In the genomic region with DNA sequence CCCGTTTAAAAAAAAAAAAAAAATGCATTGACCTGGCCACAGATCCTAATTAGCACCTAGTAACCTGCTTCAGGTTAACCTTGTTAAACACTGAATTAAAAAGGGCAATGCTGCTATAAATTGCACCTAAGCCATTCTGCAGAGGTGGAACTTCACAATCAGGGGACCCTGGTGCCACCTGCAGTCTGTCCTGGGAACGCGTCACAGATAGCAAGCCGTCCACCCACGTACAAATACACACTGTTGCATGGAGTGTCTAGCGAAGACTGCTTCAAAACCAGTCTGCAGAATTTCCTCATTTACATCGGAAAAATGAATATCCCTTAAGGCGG, we compare ENCODE assay signal across 8 cellular contexts.
A peak's percentile ranks its signal among the peaks of the same experiment; 100 is the strongest.
DNase-seq lines count a peak whose midpoint lies in the region; ATAC-seq and TF ChIP-seq lines count a peak whose summit lies in the region.

No MANE protein-coding gene starts in this region.

- peak overlapping the region; percentile 71 for H3K4me3 Mint-ChIP-seq in CD8-positive, alpha-beta T cell

- intact Hi-C loops in CD8-positive, alpha-beta T cell (cut with DNase I, micrococcal nuclease) = no loop called here

- H3K9me3 ChIP-seq in CD8-positive, alpha-beta T cell (ENCODE audit: low read length) = no peaks in the 10 kb centered on the region
- no peaks in the 10 kb centered on the region for H3K9me3 ChIP-seq in HAP-1

- no peaks in the 10 kb centered on the region for H3K36me3 Mint-ChIP-seq in CD8-positive, alpha-beta T cell

- CTCF ChIA-PET in CD8-positive, alpha-beta T cell (lab: Charles Lee) = no interaction called here

- H3K27ac Mint-ChIP-seq in CD8-positive, alpha-beta T cell = no peak overlapping the region

- POLR2A ChIA-PET in CD8-positive, alpha-beta T cell (lab: Charles Lee) = no interaction called here

- no peaks in the 10 kb centered on the region for H3K36me3 ChIP-seq in CD8-positive, alpha-beta T cell (ENCODE audit: insufficient read depth, low read length)
- no peaks in the 10 kb centered on the region for H3K36me3 ChIP-seq in brain microvascular endothelial cell (replicated peaks)
- H3K36me3 ChIP-seq in kidney epithelial cell (ENCODE audit: control insufficient read depth, insufficient read depth, low read length) = no peaks in the 10 kb centered on the region
- no peaks in the 10 kb centered on the region for H3K36me3 ChIP-seq in HAP-1 (replicated peaks)

- peaks cover 8% of the 10 kb centered on the region for H3K9me3 Mint-ChIP-seq in CD8-positive, alpha-beta T cell

- DNase-seq in CD8-positive, alpha-beta T cell = no peak
- peak; percentile 45 for DNase-seq in NCI-H69 (lab: John Stamatoyannopoulos, UW)
- DNase-seq in brain microvascular endothelial cell = peak; percentile 56
- peak; percentile 26 for DNase-seq in kidney epithelial cell (ENCODE audit: low read depth)
- peak; percentile 26 for DNase-seq in stimulated activated CD4-positive, alpha-beta T cell treated with anti-CD3 and anti-CD28 coated beads, Interleukin-1b, Interleukin-23, amount 100 ng/mL, for 48 hours
- DNase-seq in HAP-1 (ENCODE audit: low spot score in 2 of 2) = no peak

- ATAC-seq in CD8-positive, alpha-beta T cell = no peak
- peak; percentile 84 for ATAC-seq in GM18907 (IDR thresholded peaks at IDR 0.05; ENCODE audit: unreplicated experiment)
- peak; percentile 81 for ATAC-seq in HG03095 (IDR thresholded peaks at IDR 0.05; ENCODE audit: unreplicated experiment)

- peaks cover 9% of the 10 kb centered on the region for H3K4me1 ChIP-seq in CD8-positive, alpha-beta T cell (ENCODE audit: insufficient read depth, low read length)
- no peaks in the 10 kb centered on the region for H3K4me1 ChIP-seq in HAP-1

- in situ Hi-C loops in brain microvascular endothelial cell (cut with HindIII; ENCODE audit: low pct_ligation_motif_present, low sequenced_read_pairs) = no loop called here
- in situ Hi-C loops in HAP-1 (cut with MboI; ENCODE audit: low sequenced_read_pairs) = no loop called here

- no peaks in the 10 kb centered on the region for H3K27me3 ChIP-seq in CD8-positive, alpha-beta T cell (ENCODE audit: insufficient read depth, low read length)
- H3K27me3 ChIP-seq in brain microvascular endothelial cell (replicated peaks) (no peaks in the 10 kb centered on the region), kidney epithelial cell (ENCODE audit: control insufficient read depth, insufficient read depth, low read length) (no peaks in the 10 kb centered on the region), HAP-1 (ENCODE audit: low read depth) (0 out of 2 replicates have a peak, but pooled peaks cover 2% of the 10 kb centered on the region)

- H3K27me3 Mint-ChIP-seq in CD8-positive, alpha-beta T cell (ENCODE audit: low read depth) = peaks cover 46% of the 10 kb centered on the region

- H3K4me1 Mint-ChIP-seq in CD8-positive, alpha-beta T cell (ENCODE audit: low read depth) = peaks cover 12% of the 10 kb centered on the region

- peak overlapping the region; percentile 54 for H3K4me3 ChIP-seq in CD8-positive, alpha-beta T cell (ENCODE audit: low read depth, low read length)
- H3K4me3 ChIP-seq in brain microvascular endothelial cell (ENCODE audit: low read depth, low read length) (peak overlapping the region; percentile 53), kidney epithelial cell (ENCODE audit: low read depth, low read length) (peak overlapping the region; percentile 53), HAP-1 (no peak overlapping the region)

- TF ChIP-seq CTCF in CD8-positive, alpha-beta T cell (IDR thresholded peaks at IDR 0.05) = no peak
- TF ChIP-seq CTCF in brain microvascular endothelial cell (IDR thresholded peaks at IDR 0.05; ENCODE audit: low read depth, low read length, missing control alignments) (peak; percentile 23), kidney epithelial cell (IDR thresholded peaks at IDR 0.05; ENCODE audit: insufficient read depth, low read length, poor library complexity, severe bottlenecking) (peak; percentile 32)

- no peak overlapping the region for H3K27ac ChIP-seq in CD8-positive, alpha-beta T cell (ENCODE audit: low read depth, low read length)
- peak overlapping the region; percentile 3 for H3K27ac ChIP-seq in brain microvascular endothelial cell

Comparison
In these comparisons a context has a peak if more than half of its experiments do, and no peak if none do; other contexts are left out.
1. DNase-seq: peak in NCI-H69 (single experiment), brain microvascular endothelial cell (single experiment), kidney epithelial cell (single experiment) and stimulated activated CD4-positive, alpha-beta T cell treated with anti-CD3 and anti-CD28 coated beads, Interleukin-1b, Interleukin-23, amount 100 ng/mL, for 48 hours (single experiment); none in CD8-positive, alpha-beta T cell (0 of 7) and HAP-1 (0 of 2).